8 cellular contexts compared by ENCODE assay signal in the genomic region with DNA sequence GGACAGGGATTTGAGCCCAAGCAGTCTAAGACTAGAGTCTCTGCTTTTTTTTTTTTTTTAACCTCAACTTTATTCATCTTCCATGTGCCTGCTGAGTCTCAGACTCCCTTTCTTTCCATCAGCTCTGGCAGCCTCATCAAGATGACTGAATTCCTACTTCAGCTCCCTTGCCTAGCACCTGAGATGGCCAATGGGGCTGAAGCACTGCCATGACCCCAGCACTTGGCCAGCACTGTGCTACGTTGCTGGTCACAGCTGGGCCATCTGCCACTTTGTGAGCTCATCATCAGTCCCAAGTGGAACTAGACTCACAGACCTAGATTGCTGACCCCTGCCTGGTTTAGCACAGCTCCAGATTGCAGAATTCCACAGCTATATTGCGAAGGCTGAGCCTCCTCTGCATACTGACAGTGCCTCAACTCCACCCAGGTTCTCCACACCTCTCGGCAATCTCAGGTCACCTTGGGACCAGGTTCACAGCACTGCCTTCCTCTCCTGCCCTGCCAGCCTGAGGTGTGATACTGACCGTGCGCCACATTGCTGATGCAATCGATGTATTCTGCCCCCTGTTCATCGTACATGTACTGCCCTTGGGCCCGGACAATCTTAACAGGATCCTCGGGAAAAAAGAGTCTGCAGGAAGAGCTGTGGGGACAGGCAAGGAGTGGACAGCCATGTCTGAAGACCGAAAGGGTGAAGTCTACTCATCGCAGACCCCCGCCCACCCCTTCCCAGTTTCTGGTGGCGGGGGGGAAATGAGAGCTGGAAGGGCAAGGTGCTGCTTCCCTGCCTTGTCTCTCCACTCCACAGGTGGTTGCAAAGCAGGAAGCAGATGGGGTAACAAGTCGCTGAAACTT. TPM values are rescaled to one million over a fixed set of nuclear protein-coding genes. Genes with fewer than 3 reads are reported as not detected.
DNase-seq lines count a peak whose midpoint lies in the region; ATAC-seq, FAIRE-seq and TF ChIP-seq lines count a peak whose summit lies in the region.

No MANE protein-coding gene starts in this region.

- peak overlapping the region; percentile 87 to 99 (median 94) for H3K27ac ChIP-seq in gastrocnemius medialis

- no peak for ATAC-seq in WTC11
- ATAC-seq in left cardiac atrium, result peak in 1 of 2 donors; percentile 25
- peak; percentile 11 to 42 for ATAC-seq in gastrocnemius medialis

- peak; percentile 23 for FAIRE-seq in GM19239 (lab: Jason Lieb, UNC)

- in situ Hi-C loops in gastrocnemius medialis (cut with MboI; ENCODE audit: low sequenced_read_pairs in 4 of 4), result no loop called here

- POLR2A ChIA-PET in WTC11 (lab: Charles Lee), result interaction anchor here (0.6 kb wide), 1 partner anchor 51 kb away, joined by 3 read pairs; no protein-coding TSS in a partner anchor

- H3K4me1 Mint-ChIP-seq in WTC11, result peaks cover 17% of the 10 kb centered on the region

- H3K4me3 Mint-ChIP-seq in WTC11, result peak overlapping the region; percentile 78

- peak overlapping the region; percentile 60 to 76 (median 70) for H3K4me3 ChIP-seq in gastrocnemius medialis

- DNase-seq in GM19239 (ENCODE audit: insufficient read length, low spot score) (no peak), WTC11 (ENCODE audit: low spot score) (no peak), left cardiac atrium (peak; percentile 73), gastrocnemius medialis (peak in 1 of 2 donors; percentile 81), SIG-M5 treated with dmso at 0.1 percent for 504 hours (lab: John Stamatoyannopoulos, UW; ENCODE audit: unreplicated experiment) (no peak), ureter (ENCODE audit: low spot score) (no peak), ecto neural progenitor cell (ENCODE audit: low spot score) (no peak), HPDE6-E6E7 (ENCODE audit: extremely low spot score) (no peak)

- no peaks in the 10 kb centered on the region for H3K27me3 ChIP-seq in gastrocnemius medialis

- no peaks in the 10 kb centered on the region for H3K27me3 Mint-ChIP-seq in WTC11 (ENCODE audit: low read depth)

- no peaks in the 10 kb centered on the region for H3K9me3 ChIP-seq in gastrocnemius medialis

- H3K9me3 Mint-ChIP-seq in WTC11, result peaks cover 8% of the 10 kb centered on the region; the same call in 1 of the 2 replicates

- intact Hi-C loops in left cardiac atrium (cut with DNase I), result no loop called here
- intact Hi-C loops in gastrocnemius medialis (cut with DNase I; ENCODE audit: low total_unique reads), result loop anchor here (10.0 kb wide), 1 partner anchor 1324 kb away; the partner anchor contains the start of gene RUFY1

- H3K4me1 ChIP-seq in gastrocnemius medialis, result peaks cover 42 to 46% of the 10 kb centered on the region in 2 donors

- TF ChIP-seq CTCF in WTC11 (IDR thresholded peaks at IDR 0.05) (no peak), gastrocnemius medialis (IDR thresholded peaks at IDR 0.05 in 4 of 5, conservative IDR thresholded peaks at IDR 0.05 in 1 of 5) (no peak)

- H3K36me3 ChIP-seq in gastrocnemius medialis, result peaks cover 0 to 44% of the 10 kb centered on the region in 2 donors

- H3K36me3 Mint-ChIP-seq in WTC11, result peaks cover 47% of the 10 kb centered on the region

- CTCF ChIA-PET in WTC11 (lab: Charles Lee), result interaction anchor here (1.0 to 1.1 kb wide), 2 partner anchors 14 to 50 kb away, joined by 3 to 4 read pairs; no protein-coding TSS in a partner anchor

- H3K27ac Mint-ChIP-seq in WTC11, result peak overlapping the region; percentile 76

- peak in 1 of 2 donors; percentile 30 for TF ChIP-seq POLR2A in gastrocnemius medialis (IDR thresholded peaks at IDR 0.05)

TF ChIP-seq in WTC11, 78 proteins besides CTCF, POLR2A, EP300 and RAD21:
- peak; percentile 95 for TF ChIP-seq GABPB1 (CRISPR knock-in tag; IDR thresholded peaks at IDR 0.05)
- TF ChIP-seq, protein P1, sequence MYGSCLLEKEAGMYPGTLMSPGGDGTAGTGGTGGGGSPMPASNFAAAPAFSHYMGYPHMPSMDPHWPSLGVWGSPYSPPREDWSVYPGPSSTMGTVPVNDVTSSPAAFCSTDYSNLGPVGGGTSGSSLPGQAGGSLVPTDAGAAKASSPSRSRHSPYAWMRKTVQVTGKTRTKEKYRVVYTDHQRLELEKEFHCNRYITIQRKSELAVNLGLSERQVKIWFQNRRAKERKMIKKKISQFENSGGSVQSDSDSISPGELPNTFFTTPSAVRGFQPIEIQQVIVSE (CRISPR knock-in tag; IDR thresholded peaks at IDR 0.05; ENCODE audit: borderline replicate concordance), result no peak
TF ChIP-seq in WTC11: peak in this region for 1.

RNA-seq across cellular contexts. Expression of gene PHYKPL, which starts 1.5 kb away (rescaled TPM):
- total RNA-seq in WTC11 (2021) (30.9 to 41.7 TPM (median 31.7 TPM) in 3 replicates), left cardiac atrium (10 to 100 TPM; 43.6 to 53.5 TPM), gastrocnemius medialis (10 to 100 TPM; 25.0 to 54.6 (median 33.7) TPM), ureter (132 TPM)

RNA-seq across cellular contexts. Expression of gene HNRNPAB, which starts 26.8 kb away (rescaled TPM):
- 414 to 457 TPM (median 419 TPM) in 3 replicates for total RNA-seq in WTC11 (2021)
- total RNA-seq in left cardiac atrium, result 100 to 1,000 TPM in 1 of 2 donors, 10 to 100 TPM in 1; 81.3 to 141 TPM
- 100 to 1,000 TPM in 2 of 4 donors, 10 to 100 TPM in 2; 84.2 to 117 (median 106) TPM for total RNA-seq in gastrocnemius medialis
- total RNA-seq in ureter, result 180 TPM

RNA-seq across cellular contexts. Expression of gene GMCL2, which starts 43.9 kb away (rescaled TPM):
- total RNA-seq in WTC11 (2021) (not detected in 3 replicates), left cardiac atrium (not detected), gastrocnemius medialis (not detected), ureter (not detected)
